In the genomic region with DNA sequence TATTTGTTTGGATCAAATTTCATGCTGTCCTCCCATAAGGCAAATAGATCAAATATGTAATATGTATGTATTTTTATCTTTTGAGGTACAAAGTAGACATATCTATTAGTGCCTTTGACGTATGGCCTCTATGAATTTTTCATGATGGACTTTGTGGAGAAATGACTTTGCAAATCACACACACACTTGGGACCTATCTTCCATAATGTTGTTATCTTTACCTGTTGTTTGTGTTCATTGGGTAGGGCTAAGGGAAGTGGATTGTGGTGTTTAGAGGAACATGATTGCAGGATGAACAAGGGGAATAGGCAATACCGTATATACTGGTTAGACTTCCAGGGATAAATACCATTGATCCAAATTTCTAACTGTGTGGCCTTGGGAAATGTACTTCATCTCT, we compare ENCODE assay signal across 30 cellular contexts.
DNase-seq lines count a peak whose midpoint lies in the region; ATAC-seq, FAIRE-seq and TF ChIP-seq lines count a peak whose summit lies in the region.
"Had no signal": no experiment of that assay in that cellular context is flagged by ENCODE, and none has a peak within 500 bp of the region (broad histone marks: within the 10 kb centered on the region; RNA-seq: fewer than 3 reads in every experiment).

No MANE protein-coding gene starts in this region.

- no peak for TF ChIP-seq POLR2A in A549 (IDR thresholded peaks at IDR 0.05; ENCODE audit: low read length)

- H3K4me3 ChIP-seq in A549 (peak overlapping the region; percentile 11; the same call in 1 of the 3 replicates), PC-3 (ENCODE audit: low read length) (no peak overlapping the region), lower lobe of right lung (no peak overlapping the region)
- H3K4me3 ChIP-seq: adrenal gland, body of pancreas, prostate gland, upper lobe of left lung had no signal

- H3K9ac ChIP-seq in PC-3 (ENCODE audit: low read length): no peak overlapping the region

- H3K4me1 Mint-ChIP-seq in osteocyte (ENCODE audit: unreplicated experiment): peaks cover 22% of the 10 kb centered on the region
- H3K4me1 Mint-ChIP-seq: activated naive CD4-positive, alpha-beta T cell treated with anti-CD3 and anti-CD28 coated beads, Interleukin-2, amount 10 ng/mL, durations not matched to agents 7 days and 5 days; activated T-helper 17 cell treated with anti-CD3 and anti-CD28 coated beads, Interleukin-2, amount 50 U/mL, for 72 hours; naive B cell; stimulated activated effector memory CD8-positive, alpha-beta T cell treated with anti-CD3 and anti-CD28 coated beads, Interleukin-12 subunit alpha, Interleukin-12 subunit beta, amount 100 ng/mL, for 72 hours had no signal

- ATAC-seq in A549 (no peak), PC-3 (no peak), lower lobe of right lung (no peak)
- ATAC-seq: activated T-helper 17 cell treated with anti-CD3 and anti-CD28 coated beads, Interleukin-2, amount 50 U/mL, for 72 hours; sciatic nerve; stimulated activated effector memory CD8-positive, alpha-beta T cell treated with anti-CD3 and anti-CD28 coated beads, Interleukin-12 subunit alpha, Interleukin-12 subunit beta, amount 100 ng/mL, for 72 hours had no signal

- peaks cover 49% of the 10 kb centered on the region for H3K4me1 ChIP-seq in A549
- H3K4me1 ChIP-seq in PC-3 (ENCODE audit: insufficient read depth, low read length): peaks cover 25% of the 10 kb centered on the region
- no peaks in the 10 kb centered on the region for H3K4me1 ChIP-seq in lower lobe of right lung
- H3K4me1 ChIP-seq: body of pancreas, prostate gland, upper lobe of left lung had no signal

- no peak for TF ChIP-seq EP300 in A549 (IDR thresholded peaks at IDR 0.05)

- H3K4me3 Mint-ChIP-seq in osteocyte (ENCODE audit: unreplicated experiment): no peak overlapping the region
- H3K4me3 Mint-ChIP-seq: activated naive CD4-positive, alpha-beta T cell treated with anti-CD3 and anti-CD28 coated beads, Interleukin-2, amount 10 ng/mL, durations not matched to agents 7 days and 5 days; activated T-helper 17 cell treated with anti-CD3 and anti-CD28 coated beads, Interleukin-2, amount 50 U/mL, for 72 hours; CD4-positive, CD25-positive, alpha-beta regulatory T cell; immature natural killer cell; naive B cell; stimulated activated effector memory CD8-positive, alpha-beta T cell treated with anti-CD3 and anti-CD28 coated beads, Interleukin-12 subunit alpha, Interleukin-12 subunit beta, amount 100 ng/mL, for 72 hours had no signal

- H3K9me2 ChIP-seq in PC-3 (replicated peaks; ENCODE audit: low read length): no peaks in the 10 kb centered on the region

- CTCF ChIA-PET in A549 (lab: Yijun Ruan, JAX): no interaction called here
- CTCF ChIA-PET in PC-3 (lab: Charles Lee): no interaction called here

- H3K79me2 ChIP-seq in PC-3 (ENCODE audit: low read length): no peaks in the 10 kb centered on the region

- H3K27ac ChIP-seq in A549 (peak overlapping the region; percentile 67 to 78), PC-3 (ENCODE audit: low read length) (peak overlapping the region; percentile 14; the same call in 1 of the 2 replicates), epithelial cell of prostate (peak overlapping the region; percentile 52), lower lobe of right lung (no peak overlapping the region)
- H3K27ac ChIP-seq: HL-60, prostate gland, upper lobe of left lung had no signal

- no peak for FAIRE-seq in A549 (lab: Jason Lieb, UNC)
- FAIRE-seq: A204.1 had no signal

- H3K27me3 Mint-ChIP-seq in osteocyte (ENCODE audit: unreplicated experiment): no peaks in the 10 kb centered on the region
- H3K27me3 Mint-ChIP-seq: activated naive CD4-positive, alpha-beta T cell treated with anti-CD3 and anti-CD28 coated beads, Interleukin-2, amount 10 ng/mL, durations not matched to agents 7 days and 5 days; activated T-helper 17 cell treated with anti-CD3 and anti-CD28 coated beads, Interleukin-2, amount 50 U/mL, for 72 hours; CD4-positive, CD25-positive, alpha-beta regulatory T cell; naive B cell had no signal

- TF ChIP-seq CTCF in A549 (IDR thresholded peaks at IDR 0.05) (no peak), PC-3 (conservative IDR thresholded peaks at IDR 0.05; ENCODE audit: low read depth, low read length) (no peak), osteocyte (IDR thresholded peaks at IDR 0.05) (no peak), lower lobe of right lung (IDR thresholded peaks at IDR 0.05) (no peak)

- DNase-seq in A549 (ENCODE audit: low read depth in 1 of 2, low spot score in 1 of 2) (no peak), PC-3 (no peak), epithelial cell of prostate (ENCODE audit: low read depth, low spot score) (no peak), osteocyte (ENCODE audit: extremely low spot score, unreplicated experiment) (no peak), cerebellum (ENCODE audit: low spot score) (no peak), MV-4-11 (lab: John Stamatoyannopoulos, UW) (no peak), lower lobe of right lung (no peak), DMS153 treated with DMSO at 0.1 percent for 48 hours (lab: John Stamatoyannopoulos, UW; ENCODE audit: unreplicated experiment) (no peak)
- DNase-seq: activated CD4-positive, alpha-beta T cell treated with anti-CD3 and anti-CD28 coated beads for 48 hours; activated naive CD4-positive, alpha-beta T cell treated with anti-CD3 and anti-CD28 coated beads, Interleukin-2, amount 10 ng/mL, durations not matched to agents 7 days and 5 days; adrenal gland; AML-193; CD4-positive, CD25-positive, alpha-beta regulatory T cell; cerebellar nuclear complex; GOT3; immature natural killer cell; naive B cell; NCI-H1417 treated with DMSO at 0.1 percent for 48 hours; NCI-H2081 treated with DMSO at 0.1 percent for 48 hours; NCI-H69; SIG-M5; substantia nigra; upper lobe of left lung had no signal

- no peak overlapping the region for H2AFZ ChIP-seq in PC-3 (ENCODE audit: low read length)

- intact Hi-C loops in PC-3 (cut with micrococcal nuclease) (loop anchor here (10.0 kb wide), 2 partner anchors 101 to 341 kb away; no protein-coding TSS in a partner anchor), lower lobe of right lung (cut with DNase I) (no loop called here)

- no peaks in the 10 kb centered on the region for H3F3A ChIP-seq in PC-3 (ENCODE audit: low read length, unreplicated experiment)

- H3K27ac Mint-ChIP-seq in osteocyte (ENCODE audit: unreplicated experiment): peak overlapping the region; percentile 20
- H3K27ac Mint-ChIP-seq: activated naive CD4-positive, alpha-beta T cell treated with anti-CD3 and anti-CD28 coated beads, Interleukin-2, amount 10 ng/mL, durations not matched to agents 7 days and 5 days; activated T-helper 17 cell treated with anti-CD3 and anti-CD28 coated beads, Interleukin-2, amount 50 U/mL, for 72 hours; CD4-positive, CD25-positive, alpha-beta regulatory T cell; naive B cell; stimulated activated effector memory CD8-positive, alpha-beta T cell treated with anti-CD3 and anti-CD28 coated beads, Interleukin-12 subunit alpha, Interleukin-12 subunit beta, amount 100 ng/mL, for 72 hours had no signal

- no peaks in the 10 kb centered on the region for H3K9me3 Mint-ChIP-seq in osteocyte (ENCODE audit: unreplicated experiment)
- H3K9me3 Mint-ChIP-seq: activated naive CD4-positive, alpha-beta T cell treated with anti-CD3 and anti-CD28 coated beads, Interleukin-2, amount 10 ng/mL, durations not matched to agents 7 days and 5 days; activated T-helper 17 cell treated with anti-CD3 and anti-CD28 coated beads, Interleukin-2, amount 50 U/mL, for 72 hours; CD4-positive, CD25-positive, alpha-beta regulatory T cell; immature natural killer cell; naive B cell; stimulated activated effector memory CD8-positive, alpha-beta T cell treated with anti-CD3 and anti-CD28 coated beads, Interleukin-12 subunit alpha, Interleukin-12 subunit beta, amount 100 ng/mL, for 72 hours had no signal

- no peaks in the 10 kb centered on the region for H4K20me1 ChIP-seq in PC-3 (ENCODE audit: low read length)

- TF ChIP-seq RAD21 in A549 (conservative IDR thresholded peaks at IDR 0.05 in 1 of 2, IDR thresholded peaks at IDR 0.05 in 1 of 2): no peak

- 86% methylated on average over 2 of the region's 2 CpGs for WGBS in A549 (ENCODE audit: missing lambda C conversion rate)

- no TSS peak for BruUV-seq in PC-3 (replicated peaks; lab: Mats Ljungman, UMichigan)

- POLR2A ChIA-PET in A549 (lab: Yijun Ruan, JAX) (no interaction called here), PC-3 (lab: Charles Lee; ENCODE audit: unreplicated experiment) (no interaction called here)

- H3K36me3 ChIP-seq in PC-3 (ENCODE audit: low read depth, low read length) (peaks cover 32% of the 10 kb centered on the region), lower lobe of right lung (peaks cover 57% of the 10 kb centered on the region)

- peaks cover 70% of the 10 kb centered on the region for H3K36me3 Mint-ChIP-seq in osteocyte (ENCODE audit: unreplicated experiment)

- H3K9me3 ChIP-seq in A549: no peaks in the 10 kb centered on the region
- no peaks in the 10 kb centered on the region for H3K9me3 ChIP-seq in PC-3 (ENCODE audit: low read length)
- H3K9me3 ChIP-seq in lower lobe of right lung: no peaks in the 10 kb centered on the region
- H3K9me3 ChIP-seq: adrenal gland, body of pancreas, prostate gland, upper lobe of left lung had no signal

- no peaks in the 10 kb centered on the region for H3K27me3 ChIP-seq in PC-3 (ENCODE audit: low read length)
- no peaks in the 10 kb centered on the region for H3K27me3 ChIP-seq in lower lobe of right lung (ENCODE audit: low read depth)
- H3K27me3 ChIP-seq: adrenal gland, body of pancreas, upper lobe of left lung had no signal

- peak overlapping the region; percentile 73 for H3K4me2 ChIP-seq in A549
- peak overlapping the region; percentile 52 for H3K4me2 ChIP-seq in PC-3 (ENCODE audit: low read length)

TF ChIP-seq in A549, 52 proteins besides CTCF, POLR2A, EP300 and RAD21 (continues in another document):
- TF ChIP-seq POLR2AphosphoS2 (conservative IDR thresholded peaks at IDR 0.05; ENCODE audit: low read length) (no peak), HOXB13 (CRISPR knock-in tag; IDR thresholded peaks at IDR 0.05; ENCODE audit: low read depth) (no peak), CEBPB (IDR thresholded peaks at IDR 0.05) (no peak)
- TF ChIP-seq, protein P1, sequence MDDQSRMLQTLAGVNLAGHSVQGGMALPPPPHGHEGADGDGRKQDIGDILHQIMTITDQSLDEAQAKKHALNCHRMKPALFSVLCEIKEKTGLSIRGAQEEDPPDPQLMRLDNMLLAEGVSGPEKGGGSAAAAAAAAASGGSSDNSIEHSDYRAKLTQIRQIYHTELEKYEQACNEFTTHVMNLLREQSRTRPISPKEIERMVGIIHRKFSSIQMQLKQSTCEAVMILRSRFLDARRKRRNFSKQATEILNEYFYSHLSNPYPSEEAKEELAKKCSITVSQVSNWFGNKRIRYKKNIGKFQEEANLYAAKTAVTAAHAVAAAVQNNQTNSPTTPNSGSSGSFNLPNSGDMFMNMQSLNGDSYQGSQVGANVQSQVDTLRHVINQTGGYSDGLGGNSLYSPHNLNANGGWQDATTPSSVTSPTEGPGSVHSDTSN (IDR thresholded peaks at IDR 0.05): no peak
